Comparison of ENCODE assay signal across 8 cellular contexts in the genomic region with DNA sequence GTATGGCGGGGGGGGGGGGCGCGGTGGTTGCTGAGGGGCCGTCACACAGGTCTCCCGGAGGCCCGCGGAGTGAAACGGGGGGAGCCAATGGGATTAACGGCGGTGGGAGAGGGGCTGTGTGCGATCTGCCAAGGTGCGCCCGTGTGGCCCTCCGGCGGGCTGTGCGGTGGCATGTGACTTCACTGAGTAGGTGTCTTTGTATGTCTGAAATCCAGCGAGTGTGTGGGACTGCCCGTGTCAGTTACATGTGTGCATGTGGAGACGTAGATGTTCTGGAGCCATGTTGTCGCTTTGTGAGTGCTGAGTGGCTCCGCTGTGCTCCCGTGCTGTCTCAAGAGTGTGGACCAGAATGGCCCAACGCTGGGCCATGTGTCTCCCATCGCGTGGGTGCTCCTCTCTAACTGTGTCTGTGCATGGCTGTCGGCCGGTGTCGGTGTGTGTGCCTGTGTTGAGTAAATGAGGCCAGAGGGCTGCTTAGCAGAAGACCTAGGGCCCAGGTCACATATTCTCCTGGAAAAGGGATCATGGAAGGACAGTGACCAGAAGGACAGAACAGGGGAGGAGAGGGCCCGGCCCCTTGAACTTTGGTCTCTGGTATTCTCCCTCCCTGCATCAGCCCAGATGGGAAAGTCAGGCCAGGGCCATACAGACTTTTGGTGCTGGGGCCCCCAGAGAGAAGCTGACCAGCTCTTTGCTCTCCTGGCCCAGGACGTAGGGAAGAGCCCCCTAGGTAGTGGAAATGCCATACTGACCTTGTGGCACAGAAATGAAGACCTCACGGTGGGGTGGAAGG. TPM values are rescaled to one million over a fixed set of nuclear protein-coding genes. Genes with fewer than 3 reads are reported as not detected.
A peak's percentile ranks its signal among the peaks of the same experiment; 100 is the strongest.
DNase-seq lines count a peak whose midpoint lies in the region; ATAC-seq, FAIRE-seq and TF ChIP-seq lines count a peak whose summit lies in the region.

No MANE protein-coding gene starts in this region.

- POLR2A ChIA-PET in H1 (lab: Charles Lee; ENCODE audit: partially characterized antibody), result interaction anchor here (1.0 to 11.6 kb wide), 11 partner anchors 10 to 171 kb away, joined by 3 to 151 read pairs (median 12); a partner anchor contains a TSS

- H3K18ac ChIP-seq in H1 (ENCODE audit: extremely low read depth, low read length), result peak overlapping the region; percentile 75; the same call in 1 of the 2 replicates

- no peaks in the 10 kb centered on the region for H3K9me2 ChIP-seq in OCI-LY1 (ENCODE audit: low read depth, low read length)

- no peaks in the 10 kb centered on the region for H3K9me3 Mint-ChIP-seq in natural killer cell treated with Interleukin-12 subunit alpha and Interleukin-12 subunit beta and Interleukin-15 and Interleukin-18, amount 100 ng/mL, for 72 hours

- TF ChIP-seq RAD21 in H1 (IDR thresholded peaks at IDR 0.05 in 1 of 2, conservative IDR thresholded peaks at IDR 0.05 in 1 of 2; ENCODE audit: low read depth in 2 of 2, low read length in 2 of 2), result no peak

- H3K27ac ChIP-seq in OCI-LY1 (ENCODE audit: low read depth, low read length, poor library complexity, severe bottlenecking) (no peak overlapping the region), H1 (ENCODE audit: low read depth, low read length) (no peak overlapping the region)

- peaks cover 33 to 56% of the 10 kb centered on the region in 2 donors for H3K4me1 Mint-ChIP-seq in natural killer cell treated with Interleukin-12 subunit alpha and Interleukin-12 subunit beta and Interleukin-15 and Interleukin-18, amount 100 ng/mL, for 72 hours (ENCODE audit: low read depth in 2 of 2)

- H3K36me3 Mint-ChIP-seq in natural killer cell treated with Interleukin-12 subunit alpha and Interleukin-12 subunit beta and Interleukin-15 and Interleukin-18, amount 100 ng/mL, for 72 hours, result no peaks in the 10 kb centered on the region

- no peak for ATAC-seq in natural killer cell treated with Interleukin-12 subunit alpha and Interleukin-12 subunit beta and Interleukin-15 and Interleukin-18, amount 100 ng/mL, for 72 hours
- no peak for ATAC-seq in HG02571 (IDR thresholded peaks at IDR 0.05; ENCODE audit: unreplicated experiment)

- CTCF ChIA-PET in H1 (lab: Charles Lee; ENCODE audit: partially characterized antibody), result interaction anchor here (1.1 to 29.6 kb wide), 10 partner anchors 12 to 154 kb away, joined by 3 to 532 read pairs (median 4); a partner anchor contains a TSS

- peaks cover 13% of the 10 kb centered on the region for H3K23me2 ChIP-seq in H1 (ENCODE audit: low read depth, low read length)

- no peak overlapping the region; the same call in 1 of the 2 replicates for H2BK20ac ChIP-seq in H1 (ENCODE audit: low read length)

- H3K79me1 ChIP-seq in H1 (ENCODE audit: low read depth, low read length), result 0 out of 2 replicates have a peak, but pooled peaks cover 2% of the 10 kb centered on the region

- FAIRE-seq in H1 (lab: Jason Lieb, UNC), result no peak

- peaks cover 36 to 37% of the 10 kb centered on the region in 2 donors for H3K27me3 Mint-ChIP-seq in natural killer cell treated with Interleukin-12 subunit alpha and Interleukin-12 subunit beta and Interleukin-15 and Interleukin-18, amount 100 ng/mL, for 72 hours

- no peak overlapping the region; the same call in 1 of the 2 replicates for H3K9ac ChIP-seq in OCI-LY1 (ENCODE audit: low read length)
- peak overlapping the region; percentile 34 to 86 (median 68) for H3K9ac ChIP-seq in H1 (replicated peaks in 1 of 4; ENCODE audit: extremely low read depth in 1 of 4, low read depth in 3 of 4, low read length in 3 of 4)

- H2AK5ac ChIP-seq in H1 (ENCODE audit: low read depth, low read length), result peak overlapping the region; percentile 68

- DNase-seq in EH (ENCODE audit: low read depth) (peak; percentile 48), H1 (ENCODE audit: low read depth in 1 of 2, low spot score in 2 of 2) (no peak), T1000 (lab: John Stamatoyannopoulos, UW) (no peak), LoVo (ENCODE audit: low spot score) (no peak)
- DNase-seq in natural killer cell treated with Interleukin-12 subunit alpha and Interleukin-12 subunit beta and Interleukin-15 and Interleukin-18, amount 100 ng/mL, for 72 hours (ENCODE audit: low spot score), result peak; percentile 50
- DNase-seq in activated CD4-positive, alpha-beta T cell treated with anti-CD3 and anti-CD28 coated beads for 4 hours, result no peak

- H2BK5ac ChIP-seq in H1 (ENCODE audit: low read depth, low read length), result peak overlapping the region; percentile 71; the same call in 1 of the 2 replicates

- peak overlapping the region; percentile 93 for H3K4me3 Mint-ChIP-seq in natural killer cell treated with Interleukin-12 subunit alpha and Interleukin-12 subunit beta and Interleukin-15 and Interleukin-18, amount 100 ng/mL, for 72 hours

- 4% methylated on average over 24 of the region's 31 CpGs; no CpG with 5 or more reads in 1 of the 2 experiments for WGBS in H1 (ENCODE audit: extremely low coverage in 1 of 2, insufficient coverage in 1 of 2, insufficient read length in 1 of 2, insufficient replicate concordance in 2 of 2, low coverage in 1 of 2, low lambda C conversion rate in 2 of 2, missing lambda C conversion rate in 1 of 2), 2 experiments

- no peak overlapping the region for H4K8ac ChIP-seq in H1 (ENCODE audit: extremely low read depth, insufficient read depth, low read length)

- H2BK120ac ChIP-seq in H1 (replicated peaks; ENCODE audit: low read depth, low read length), result no peak overlapping the region

- H3K14ac ChIP-seq in H1 (ENCODE audit: insufficient read length), result no peak overlapping the region

- peak overlapping the region; percentile 67 for H3K4me3 ChIP-seq in OCI-LY1 (ENCODE audit: low read depth, low read length, poor library complexity, severe bottlenecking)
- peak overlapping the region; percentile 83 to 98 (median 87) for H3K4me3 ChIP-seq in H1 (ENCODE audit: extremely low read depth in 1 of 4, insufficient read depth in 2 of 4, low read depth in 3 of 4, low read length in 4 of 4)

- no peak overlapping the region; the same call in 1 of the 2 replicates for H2BK15ac ChIP-seq in H1 (ENCODE audit: low read length)

- TF ChIP-seq POLR2A in H1 (IDR thresholded peaks at IDR 0.05; ENCODE audit: control extremely low read depth in 1 of 2, low read depth in 2 of 2, low read length in 2 of 2), result no peak

- H3K4ac ChIP-seq in H1 (replicated peaks; ENCODE audit: insufficient read length, low read depth, low read length), result peak overlapping the region; percentile 17

- H3F3A ChIP-seq in OCI-LY1 (ENCODE audit: insufficient read depth, low read length), result no peaks in the 10 kb centered on the region

- no peaks in the 10 kb centered on the region for H3K79me2 ChIP-seq in OCI-LY1 (ENCODE audit: insufficient read depth, low read length)
- peaks cover 4 to 25% of the 10 kb centered on the region in 2 experiments; a peak in 2 of 4 replicates for H3K79me2 ChIP-seq in H1 (ENCODE audit: control insufficient read depth in 1 of 2, insufficient read depth in 2 of 2, low read length in 2 of 2)

- no peak overlapping the region for H4K5ac ChIP-seq in H1 (ENCODE audit: insufficient read length, low read depth, low read length)

- H3K27me3 ChIP-seq in OCI-LY1 (ENCODE audit: insufficient read depth, low read length) (peaks cover 9% of the 10 kb centered on the region; the same call in 1 of the 2 replicates), H1 (replicated peaks in 1 of 4; ENCODE audit: control insufficient read depth in 3 of 4, extremely low read depth in 1 of 4, insufficient read depth in 3 of 4, low read length in 3 of 4) (peaks cover 0 to 3% (median 2%) of the 10 kb centered on the region in 4 experiments; a peak in 5 of 7 replicates)

- TF ChIP-seq EP300 in H1 (IDR thresholded peaks at IDR 0.05; ENCODE audit: borderline replicate concordance in 1 of 2, low read depth in 2 of 2, low read length in 2 of 2), result no peak

- H2AFZ ChIP-seq in OCI-LY1 (ENCODE audit: low read length), result no peak overlapping the region
- H2AFZ ChIP-seq in H1 (ENCODE audit: low read length), result no peak overlapping the region

- TF ChIP-seq CTCF in OCI-LY1 (IDR thresholded peaks at IDR 0.05; ENCODE audit: low read length) (no peak), H1 (IDR thresholded peaks at IDR 0.05; ENCODE audit: control extremely low read depth in 1 of 3, insufficient read depth in 1 of 3, low read depth in 1 of 3, low read length in 3 of 3) (no peak)

- H3K4me1 ChIP-seq in OCI-LY1 (ENCODE audit: insufficient read depth, low read length, severe bottlenecking) (peaks cover 35% of the 10 kb centered on the region), H1 (replicated peaks in 1 of 4; ENCODE audit: control insufficient read depth in 3 of 4, insufficient read depth in 4 of 4, low read length in 3 of 4) (peaks cover 11 to 38% (median 25%) of the 10 kb centered on the region in 4 experiments)

- no peaks in the 10 kb centered on the region for H3K9me3 ChIP-seq in OCI-LY1 (ENCODE audit: low read length)
- H3K9me3 ChIP-seq in H1 (ENCODE audit: insufficient read depth in 2 of 2, low read depth in 1 of 2, low read length in 1 of 2), result no peaks in the 10 kb centered on the region

- H3K23ac ChIP-seq in H1 (ENCODE audit: insufficient read length), result no peak overlapping the region

- H3K4me2 ChIP-seq in OCI-LY1 (ENCODE audit: low read length) (peak overlapping the region; percentile 78; the same call in 1 of the 2 replicates), H1 (ENCODE audit: insufficient read depth in 1 of 2, low read depth in 2 of 2, low read length in 2 of 2) (peak overlapping the region; percentile 88 to 100)

- peak overlapping the region; percentile 68 to 72 for H3K27ac Mint-ChIP-seq in natural killer cell treated with Interleukin-12 subunit alpha and Interleukin-12 subunit beta and Interleukin-15 and Interleukin-18, amount 100 ng/mL, for 72 hours

- peak overlapping the region; percentile 82; the same call in 1 of the 2 replicates for H2BK12ac ChIP-seq in H1 (ENCODE audit: low read depth, low read length)

- H4K91ac ChIP-seq in H1 (replicated peaks; ENCODE audit: insufficient read length, low read length), result peak overlapping the region; percentile 58

- H3K36me3 ChIP-seq in OCI-LY1 (ENCODE audit: insufficient read depth, low read length) (no peaks in the 10 kb centered on the region), H1 (ENCODE audit: control insufficient read depth in 2 of 4, insufficient read depth in 4 of 4, low read length in 3 of 4) (peaks cover 0 to 23% (median 5%) of the 10 kb centered on the region in 4 experiments; a peak in 6 of 8 replicates)

- H3K56ac ChIP-seq in H1 (replicated peaks; ENCODE audit: insufficient read length, low read depth, low read length), result no peak overlapping the region

- H4K20me1 ChIP-seq in OCI-LY1 (ENCODE audit: insufficient read depth, low read length), result no peaks in the 10 kb centered on the region
- H4K20me1 ChIP-seq in H1 (replicated peaks in 1 of 2; ENCODE audit: control insufficient read depth in 1 of 2, insufficient read depth in 2 of 2, low read length in 2 of 2), result peaks cover 6 to 20% of the 10 kb centered on the region in 2 experiments

RNA-seq across cellular contexts. Expression of a gene that starts 1.6 kb away (rescaled TPM):
- 444 and 486 TPM in 2 replicates for total RNA-seq in H1 (2021; fragmentation: NEBNext Ultra II Directional; extraction: Animal tissue kit (Norgen Biotek cat#: 25700))
- 553 and 999 TPM in 2 replicates for polyA plus RNA-seq in H1 (2011; rRNA removed)
- 441 TPM for polyA plus RNA-seq in H1 (2011; cell fraction: cytosol; rRNA removed)
- 217 TPM for polyA plus RNA-seq in H1 (2011; cell fraction: nucleus; rRNA removed)
- 329 to 587 TPM (median 502 TPM) in 4 replicates for polyA plus RNA-seq in H1 (2012, experiment 1 of 2)
- 566 TPM for polyA plus RNA-seq in H1 (2012, experiment 2 of 2)
- polyA plus RNA-seq in H1 (2013, experiment 1 of 2), result 523 TPM
- 513 TPM for polyA plus RNA-seq in H1 (2013, experiment 2 of 2)
- 35.2 and 58.0 TPM in 2 replicates for polyA minus RNA-seq in H1 (2011; rRNA and poly(A)+ RNA removed)
- 109 TPM for polyA minus RNA-seq in H1 (2011; cell fraction: cytosol; rRNA and poly(A)+ RNA removed)
- polyA minus RNA-seq in H1 (2011; cell fraction: nucleus; rRNA and poly(A)+ RNA removed), result 72.4 TPM
- total RNA-seq in natural killer cell treated with Interleukin-12 subunit alpha and Interleukin-12 subunit beta and Interleukin-15 and Interleukin-18, amount 100 ng/mL, for 72 hours, result 10 to 100 TPM; 50.4 to 93.8 TPM

RNA-seq across cellular contexts. Expression of a gene that starts 4.5 kb away (rescaled TPM):
- total RNA-seq in H1 (2021; fragmentation: NEBNext Ultra II Directional; extraction: Animal tissue kit (Norgen Biotek cat#: 25700)), result 2.8 and 3.1 TPM in 2 replicates
- 1.1 and 2.5 TPM in 2 replicates for polyA plus RNA-seq in H1 (2011; rRNA removed)
- 1.2 TPM for polyA plus RNA-seq in H1 (2011; cell fraction: cytosol; rRNA removed)
- 6.1 TPM for polyA plus RNA-seq in H1 (2011; cell fraction: nucleus; rRNA removed)
- polyA plus RNA-seq in H1 (2012, experiment 1 of 2), result 1.7 to 3.0 TPM (median 2.8 TPM) in 4 replicates
- 1.4 TPM for polyA plus RNA-seq in H1 (2012, experiment 2 of 2)
- 1.7 TPM for polyA plus RNA-seq in H1 (2013, experiment 1 of 2)
- polyA plus RNA-seq in H1 (2013, experiment 2 of 2), result 1.8 TPM
- 0.29 and 0.47 TPM in 2 replicates for polyA minus RNA-seq in H1 (2011; rRNA and poly(A)+ RNA removed)
- 0.81 TPM for polyA minus RNA-seq in H1 (2011; cell fraction: cytosol; rRNA and poly(A)+ RNA removed)
- polyA minus RNA-seq in H1 (2011; cell fraction: nucleus; rRNA and poly(A)+ RNA removed), result 3.6 TPM
- total RNA-seq in natural killer cell treated with Interleukin-12 subunit alpha and Interleukin-12 subunit beta and Interleukin-15 and Interleukin-18, amount 100 ng/mL, for 72 hours, result 100 to 1,000 TPM in 1 of 2 donors, 10 to 100 TPM in 1; 78.2 to 365 TPM

RNA-seq across cellular contexts. Expression of a gene that starts 14.8 kb away (rescaled TPM):
- 229 and 232 TPM in 2 replicates for total RNA-seq in H1 (2021; fragmentation: NEBNext Ultra II Directional; extraction: Animal tissue kit (Norgen Biotek cat#: 25700))
- 401 and 443 TPM in 2 replicates for polyA plus RNA-seq in H1 (2011; rRNA removed)
- 319 TPM for polyA plus RNA-seq in H1 (2011; cell fraction: cytosol; rRNA removed)
- 252 TPM for polyA plus RNA-seq in H1 (2011; cell fraction: nucleus; rRNA removed)
- 240 to 272 TPM (median 254 TPM) in 4 replicates for polyA plus RNA-seq in H1 (2012, experiment 1 of 2)
- 291 TPM for polyA plus RNA-seq in H1 (2012, experiment 2 of 2)
- 162 TPM for polyA plus RNA-seq in H1 (2013, experiment 1 of 2)
- 175 TPM for polyA plus RNA-seq in H1 (2013, experiment 2 of 2)
- polyA minus RNA-seq in H1 (2011; rRNA and poly(A)+ RNA removed), result 311 and 327 TPM in 2 replicates
- polyA minus RNA-seq in H1 (2011; cell fraction: cytosol; rRNA and poly(A)+ RNA removed), result 98.5 TPM
- 106 TPM for polyA minus RNA-seq in H1 (2011; cell fraction: nucleus; rRNA and poly(A)+ RNA removed)
- total RNA-seq in natural killer cell treated with Interleukin-12 subunit alpha and Interleukin-12 subunit beta and Interleukin-15 and Interleukin-18, amount 100 ng/mL, for 72 hours, result 100 to 1,000 TPM in 1 of 2 donors, 10 to 100 TPM in 1; 98.3 to 124 TPM

RNA-seq across cellular contexts. Expression of a gene that starts 21.5 kb away (rescaled TPM):
- total RNA-seq in H1 (2021; fragmentation: NEBNext Ultra II Directional; extraction: Animal tissue kit (Norgen Biotek cat#: 25700)), result 3.2 and 3.4 TPM in 2 replicates
- polyA plus RNA-seq in H1 (2011; rRNA removed), result 5.1 and 5.6 TPM in 2 replicates
- polyA plus RNA-seq in H1 (2011; cell fraction: cytosol; rRNA removed), result 5.1 TPM
- 5.1 TPM for polyA plus RNA-seq in H1 (2011; cell fraction: nucleus; rRNA removed)
- 5.8 to 6.9 TPM (median 6.7 TPM) in 4 replicates for polyA plus RNA-seq in H1 (2012, experiment 1 of 2)
- polyA plus RNA-seq in H1 (2012, experiment 2 of 2), result 4.3 TPM
- polyA plus RNA-seq in H1 (2013, experiment 1 of 2), result 2.7 TPM
- 2.4 TPM for polyA plus RNA-seq in H1 (2013, experiment 2 of 2)
- 3.3 and 3.4 TPM in 2 replicates for polyA minus RNA-seq in H1 (2011; rRNA and poly(A)+ RNA removed)
- 1.6 TPM for polyA minus RNA-seq in H1 (2011; cell fraction: cytosol; rRNA and poly(A)+ RNA removed)
- 1.8 TPM for polyA minus RNA-seq in H1 (2011; cell fraction: nucleus; rRNA and poly(A)+ RNA removed)
- 1 to 10 TPM in 1 of 2 donors, under 1 TPM in 1; 0.43 to 5.4 TPM for total RNA-seq in natural killer cell treated with Interleukin-12 subunit alpha and Interleukin-12 subunit beta and Interleukin-15 and Interleukin-18, amount 100 ng/mL, for 72 hours

RNA-seq across cellular contexts. Expression of a gene that starts 43.9 kb away (rescaled TPM):
- total RNA-seq in H1 (2021; fragmentation: NEBNext Ultra II Directional; extraction: Animal tissue kit (Norgen Biotek cat#: 25700)), result 43.3 and 44.5 TPM in 2 replicates
- polyA plus RNA-seq in H1 (2011; rRNA removed), result 95.9 and 98.4 TPM in 2 replicates
- polyA plus RNA-seq in H1 (2011; cell fraction: cytosol; rRNA removed), result 93.9 TPM
- polyA plus RNA-seq in H1 (2011; cell fraction: nucleus; rRNA removed), result 109 TPM
- 43.6 to 58.1 TPM (median 55.6 TPM) in 4 replicates for polyA plus RNA-seq in H1 (2012, experiment 1 of 2)
- polyA plus RNA-seq in H1 (2012, experiment 2 of 2), result 63.2 TPM
- 40.6 TPM for polyA plus RNA-seq in H1 (2013, experiment 1 of 2)
- polyA plus RNA-seq in H1 (2013, experiment 2 of 2), result 40.1 TPM
- 43.8 and 57.5 TPM in 2 replicates for polyA minus RNA-seq in H1 (2011; rRNA and poly(A)+ RNA removed)
- 16.6 TPM for polyA minus RNA-seq in H1 (2011; cell fraction: cytosol; rRNA and poly(A)+ RNA removed)
- polyA minus RNA-seq in H1 (2011; cell fraction: nucleus; rRNA and poly(A)+ RNA removed), result 17.2 TPM
- total RNA-seq in natural killer cell treated with Interleukin-12 subunit alpha and Interleukin-12 subunit beta and Interleukin-15 and Interleukin-18, amount 100 ng/mL, for 72 hours, result 10 to 100 TPM; 49.6 to 60.6 TPM

Comparison
In these comparisons a context has a peak if more than half of its experiments do, and no peak if none do; other contexts are left out.
1. DNase-seq: peak in EH (single experiment) and natural killer cell treated with Interleukin-12 subunit alpha and Interleukin-12 subunit beta and Interleukin-15 and Interleukin-18, amount 100 ng/mL, for 72 hours (single experiment); none in H1 (0 of 2), T1000 (single experiment), LoVo (single experiment) and activated CD4-positive, alpha-beta T cell treated with anti-CD3 and anti-CD28 coated beads for 4 hours (0 of 2).
2. RNA of a gene that starts 4.5 kb away (total RNA-seq): 78.2 to 365 TPM in natural killer cell treated with Interleukin-12 subunit alpha and Interleukin-12 subunit beta and Interleukin-15 and Interleukin-18, amount 100 ng/mL, for 72 hours; 2.8 to 3.1 TPM in H1; every median in the first group is over 10 times any median in the second.